Comparison of ENCODE assay signal across 3 cellular contexts in the genomic region with DNA sequence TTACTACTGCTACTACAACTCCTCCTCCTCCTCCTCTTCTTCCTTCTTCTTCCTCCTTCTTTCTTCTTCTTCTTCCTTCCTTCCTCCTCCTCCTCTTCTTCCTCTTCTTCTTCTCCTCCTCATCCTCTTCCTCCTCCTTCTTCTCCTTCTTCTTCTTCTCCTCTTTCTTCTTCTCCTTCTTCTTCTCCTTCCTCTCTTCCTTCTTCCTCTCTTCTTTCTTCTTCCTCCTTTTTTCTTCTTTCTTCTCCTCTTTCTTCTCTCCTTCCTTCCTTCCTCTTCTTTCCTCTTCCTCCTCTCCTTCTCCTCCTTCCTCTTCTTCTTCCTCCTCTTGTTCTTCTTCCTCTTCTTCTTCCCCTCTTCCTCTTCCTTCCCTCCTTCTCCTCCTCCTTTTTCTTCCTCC.
A peak's percentile ranks its signal among the peaks of the same experiment; 100 is the strongest.
TF ChIP-seq lines count a peak whose summit lies in the region.

No MANE protein-coding gene starts in this region.

TF ChIP-seq in HepG2, 621 proteins besides CTCF, POLR2A, EP300 and RAD21:
- 0 out of 2 replicates have a peak, but pooled peaks have one; percentile 35 for TF ChIP-seq SOX6 (IDR thresholded peaks at IDR 0.05)
- no peak for TF ChIP-seq SOX6 (CRISPR knock-in tag; IDR thresholded peaks at IDR 0.05)
- TF ChIP-seq ATAD3A (CRISPR knock-in tag; IDR thresholded peaks at IDR 0.05) = no peak

TF ChIP-seq in GM23338, 12 proteins besides CTCF, POLR2A, EP300 and RAD21:
- TF ChIP-seq REST (IDR thresholded peaks at IDR 0.05; ENCODE audit: unreplicated experiment) (no peak), ZNF114 (CRISPR knock-in tag; IDR thresholded peaks at IDR 0.05) (no peak), EZH2 (IDR thresholded peaks at IDR 0.05; ENCODE audit: low read depth, unreplicated experiment) (no peak), EZH2phosphoT487 (IDR thresholded peaks at IDR 0.05; ENCODE audit: unreplicated experiment) (no peak), JUNB (IDR thresholded peaks at IDR 0.05; ENCODE audit: unreplicated experiment) (no peak), POLR2AphosphoS5 (IDR thresholded peaks at IDR 0.05; ENCODE audit: low read depth) (no peak), NANOG (IDR thresholded peaks at IDR 0.05; ENCODE audit: borderline replicate concordance) (no peak)

TF ChIP-seq in K562, 482 proteins besides CTCF, POLR2A, EP300 and RAD21:
- TF ChIP-seq NR4A1 (CRISPR knock-in tag; IDR thresholded peaks at IDR 0.05) (no peak), NR4A1 (tag; IDR thresholded peaks at IDR 0.05) (no peak), ZNF512 (tag; IDR thresholded peaks at IDR 0.05) (peak; percentile 64; the same call in 1 of the 2 replicates)
